Comparison of ENCODE assay signal across 1 cellular context in the genomic region with DNA sequence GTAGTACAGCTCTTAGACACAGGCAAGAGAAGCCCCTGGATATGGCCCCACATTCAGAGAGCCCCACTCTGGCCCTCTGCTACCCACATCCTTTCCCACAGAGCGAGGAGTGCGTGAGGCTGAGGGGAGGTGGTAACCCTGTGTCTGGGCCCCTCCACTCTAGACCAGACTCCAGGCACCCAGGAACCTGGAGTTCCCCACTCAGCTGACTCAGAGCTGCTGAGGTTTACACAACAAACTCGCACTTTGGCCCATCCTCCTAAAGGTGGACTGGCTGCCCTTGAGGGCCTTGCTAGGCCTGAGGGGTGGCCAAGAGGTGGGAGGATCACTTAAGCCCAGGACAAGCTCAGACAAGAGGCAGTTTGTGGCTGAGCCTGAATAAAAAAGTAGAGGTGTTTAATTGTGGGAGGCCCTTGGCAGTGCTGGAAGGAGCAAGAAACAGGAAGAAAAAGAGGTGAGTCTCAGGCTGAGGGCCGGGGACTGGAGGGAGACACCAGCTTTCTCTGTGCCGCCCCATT.
TF ChIP-seq lines count a peak whose summit lies in the region.

No MANE protein-coding gene starts in this region.

TF ChIP-seq in HepG2, 621 proteins besides CTCF, POLR2A, EP300 and RAD21 (continued from another document and continues in another):
- TF ChIP-seq, protein P1, sequence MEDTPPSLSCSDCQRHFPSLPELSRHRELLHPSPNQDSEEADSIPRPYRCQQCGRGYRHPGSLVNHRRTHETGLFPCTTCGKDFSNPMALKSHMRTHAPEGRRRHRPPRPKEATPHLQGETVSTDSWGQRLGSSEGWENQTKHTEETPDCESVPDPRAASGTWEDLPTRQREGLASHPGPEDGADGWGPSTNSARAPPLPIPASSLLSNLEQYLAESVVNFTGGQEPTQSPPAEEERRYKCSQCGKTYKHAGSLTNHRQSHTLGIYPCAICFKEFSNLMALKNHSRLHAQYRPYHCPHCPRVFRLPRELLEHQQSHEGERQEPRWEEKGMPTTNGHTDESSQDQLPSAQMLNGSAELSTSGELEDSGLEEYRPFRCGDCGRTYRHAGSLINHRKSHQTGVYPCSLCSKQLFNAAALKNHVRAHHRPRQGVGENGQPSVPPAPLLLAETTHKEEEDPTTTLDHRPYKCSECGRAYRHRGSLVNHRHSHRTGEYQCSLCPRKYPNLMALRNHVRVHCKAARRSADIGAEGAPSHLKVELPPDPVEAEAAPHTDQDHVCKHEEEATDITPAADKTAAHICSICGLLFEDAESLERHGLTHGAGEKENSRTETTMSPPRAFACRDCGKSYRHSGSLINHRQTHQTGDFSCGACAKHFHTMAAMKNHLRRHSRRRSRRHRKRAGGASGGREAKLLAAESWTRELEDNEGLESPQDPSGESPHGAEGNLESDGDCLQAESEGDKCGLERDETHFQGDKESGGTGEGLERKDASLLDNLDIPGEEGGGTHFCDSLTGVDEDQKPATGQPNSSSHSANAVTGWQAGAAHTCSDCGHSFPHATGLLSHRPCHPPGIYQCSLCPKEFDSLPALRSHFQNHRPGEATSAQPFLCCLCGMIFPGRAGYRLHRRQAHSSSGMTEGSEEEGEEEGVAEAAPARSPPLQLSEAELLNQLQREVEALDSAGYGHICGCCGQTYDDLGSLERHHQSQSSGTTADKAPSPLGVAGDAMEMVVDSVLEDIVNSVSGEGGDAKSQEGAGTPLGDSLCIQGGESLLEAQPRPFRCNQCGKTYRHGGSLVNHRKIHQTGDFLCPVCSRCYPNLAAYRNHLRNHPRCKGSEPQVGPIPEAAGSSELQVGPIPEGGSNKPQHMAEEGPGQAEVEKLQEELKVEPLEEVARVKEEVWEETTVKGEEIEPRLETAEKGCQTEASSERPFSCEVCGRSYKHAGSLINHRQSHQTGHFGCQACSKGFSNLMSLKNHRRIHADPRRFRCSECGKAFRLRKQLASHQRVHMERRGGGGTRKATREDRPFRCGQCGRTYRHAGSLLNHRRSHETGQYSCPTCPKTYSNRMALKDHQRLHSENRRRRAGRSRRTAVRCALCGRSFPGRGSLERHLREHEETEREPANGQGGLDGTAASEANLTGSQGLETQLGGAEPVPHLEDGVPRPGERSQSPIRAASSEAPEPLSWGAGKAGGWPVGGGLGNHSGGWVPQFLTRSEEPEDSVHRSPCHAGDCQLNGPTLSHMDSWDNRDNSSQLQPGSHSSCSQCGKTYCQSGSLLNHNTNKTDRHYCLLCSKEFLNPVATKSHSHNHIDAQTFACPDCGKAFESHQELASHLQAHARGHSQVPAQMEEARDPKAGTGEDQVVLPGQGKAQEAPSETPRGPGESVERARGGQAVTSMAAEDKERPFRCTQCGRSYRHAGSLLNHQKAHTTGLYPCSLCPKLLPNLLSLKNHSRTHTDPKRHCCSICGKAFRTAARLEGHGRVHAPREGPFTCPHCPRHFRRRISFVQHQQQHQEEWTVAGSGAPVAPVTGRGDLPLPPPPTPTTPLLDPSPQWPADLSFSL (CRISPR knock-in tag; IDR thresholded peaks at IDR 0.05): no peak
- TF ChIP-seq ZNF547 (CRISPR knock-in tag; IDR thresholded peaks at IDR 0.05): no peak
- TF ChIP-seq ZNF263 (CRISPR knock-in tag; IDR thresholded peaks at IDR 0.05): no peak
- no peak for TF ChIP-seq HNRNPK (IDR thresholded peaks at IDR 0.05; ENCODE audit: low read depth, low read length, poor library complexity, severe bottlenecking)
- no peak for TF ChIP-seq HMG20B (CRISPR knock-in tag; conservative IDR thresholded peaks at IDR 0.05)
- TF ChIP-seq ZNF737 (CRISPR knock-in tag; IDR thresholded peaks at IDR 0.05; ENCODE audit: borderline replicate concordance): no peak
- no peak for TF ChIP-seq HNRNPH1 (optimal IDR thresholded peaks at IDR 0.05; ENCODE audit: low read depth, low read length)
- no peak for TF ChIP-seq ATF7 (IDR thresholded peaks at IDR 0.05)
- TF ChIP-seq ATF7 (CRISPR knock-in tag; IDR thresholded peaks at IDR 0.05): no peak
- TF ChIP-seq CEBPG (CRISPR knock-in tag; IDR thresholded peaks at IDR 0.05): peak; percentile 77
- TF ChIP-seq SETDB1 (CRISPR knock-in tag; IDR thresholded peaks at IDR 0.05; ENCODE audit: borderline replicate concordance): no peak
- TF ChIP-seq ZNF264 (CRISPR knock-in tag; IDR thresholded peaks at IDR 0.05): 0 out of 2 replicates have a peak, but pooled peaks have one; percentile 44
- no peak for TF ChIP-seq HOXA9 (CRISPR knock-in tag; IDR thresholded peaks at IDR 0.05; ENCODE audit: borderline replicate concordance)
- no peak for TF ChIP-seq RFX3 (CRISPR knock-in tag; IDR thresholded peaks at IDR 0.05)
- no peak for TF ChIP-seq ZNF44 (CRISPR knock-in tag; IDR thresholded peaks at IDR 0.05)
- TF ChIP-seq, protein P2, sequence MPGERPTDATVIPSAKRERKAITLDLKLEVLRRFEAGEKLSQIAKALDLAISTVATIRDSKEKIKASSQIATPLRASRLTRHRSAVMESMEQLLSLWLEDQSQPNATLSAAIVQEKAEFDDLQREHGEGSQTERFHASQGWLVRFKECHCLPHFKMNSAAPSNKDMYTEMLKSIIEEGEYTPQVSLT (CRISPR knock-in tag; IDR thresholded peaks at IDR 0.05; ENCODE audit: borderline replicate concordance, low read depth): no peak
- TF ChIP-seq, protein P3, sequence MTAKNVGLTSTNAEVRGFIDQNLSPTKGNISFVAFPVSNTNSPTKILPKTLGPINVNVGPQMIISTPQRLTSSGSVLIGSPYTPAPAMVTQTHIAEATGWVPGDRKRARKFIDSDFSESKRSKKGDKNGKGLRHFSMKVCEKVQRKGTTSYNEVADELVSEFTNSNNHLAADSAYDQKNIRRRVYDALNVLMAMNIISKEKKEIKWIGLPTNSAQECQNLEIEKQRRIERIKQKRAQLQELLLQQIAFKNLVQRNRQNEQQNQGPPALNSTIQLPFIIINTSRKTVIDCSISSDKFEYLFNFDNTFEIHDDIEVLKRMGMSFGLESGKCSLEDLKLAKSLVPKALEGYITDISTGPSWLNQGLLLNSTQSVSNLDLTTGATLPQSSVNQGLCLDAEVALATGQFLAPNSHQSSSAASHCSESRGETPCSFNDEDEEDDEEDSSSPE (CRISPR knock-in tag; IDR thresholded peaks at IDR 0.05): no peak
- no peak for TF ChIP-seq ZNF30 (CRISPR knock-in tag; IDR thresholded peaks at IDR 0.05)
- TF ChIP-seq, protein P4, sequence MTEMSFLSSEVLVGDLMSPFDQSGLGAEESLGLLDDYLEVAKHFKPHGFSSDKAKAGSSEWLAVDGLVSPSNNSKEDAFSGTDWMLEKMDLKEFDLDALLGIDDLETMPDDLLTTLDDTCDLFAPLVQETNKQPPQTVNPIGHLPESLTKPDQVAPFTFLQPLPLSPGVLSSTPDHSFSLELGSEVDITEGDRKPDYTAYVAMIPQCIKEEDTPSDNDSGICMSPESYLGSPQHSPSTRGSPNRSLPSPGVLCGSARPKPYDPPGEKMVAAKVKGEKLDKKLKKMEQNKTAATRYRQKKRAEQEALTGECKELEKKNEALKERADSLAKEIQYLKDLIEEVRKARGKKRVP (CRISPR knock-in tag; IDR thresholded peaks at IDR 0.05): peak in 1 of 2 experiments; percentile 37; a peak in 1 of 4 replicates
- no peak for TF ChIP-seq PCBP1 (IDR thresholded peaks at IDR 0.05; ENCODE audit: borderline replicate concordance, low read depth, low read length)
- TF ChIP-seq IRF2 (CRISPR knock-in tag; IDR thresholded peaks at IDR 0.05): 0 out of 2 replicates have a peak, but pooled peaks have one; percentile 39
- no peak for TF ChIP-seq PCBP2 (optimal IDR thresholded peaks at IDR 0.05; ENCODE audit: low read depth, low read length, poor library complexity, severe bottlenecking)
- TF ChIP-seq, protein P5, sequence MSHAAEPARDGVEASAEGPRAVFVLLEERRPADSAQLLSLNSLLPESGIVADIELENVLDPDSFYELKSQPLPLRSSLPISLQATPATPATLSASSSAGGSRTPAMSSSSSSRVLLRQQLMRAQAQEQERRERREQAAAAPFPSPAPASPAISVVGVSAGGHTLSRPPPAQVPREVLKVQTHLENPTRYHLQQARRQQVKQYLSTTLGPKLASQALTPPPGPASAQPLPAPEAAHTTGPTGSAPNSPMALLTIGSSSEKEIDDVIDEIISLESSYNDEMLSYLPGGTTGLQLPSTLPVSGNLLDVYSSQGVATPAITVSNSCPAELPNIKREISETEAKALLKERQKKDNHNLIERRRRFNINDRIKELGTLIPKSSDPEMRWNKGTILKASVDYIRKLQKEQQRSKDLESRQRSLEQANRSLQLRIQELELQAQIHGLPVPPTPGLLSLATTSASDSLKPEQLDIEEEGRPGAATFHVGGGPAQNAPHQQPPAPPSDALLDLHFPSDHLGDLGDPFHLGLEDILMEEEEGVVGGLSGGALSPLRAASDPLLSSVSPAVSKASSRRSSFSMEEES (CRISPR knock-in tag; IDR thresholded peaks at IDR 0.05): 0 out of 2 replicates have a peak, but pooled peaks have one; percentile 44
- TF ChIP-seq, protein P6, sequence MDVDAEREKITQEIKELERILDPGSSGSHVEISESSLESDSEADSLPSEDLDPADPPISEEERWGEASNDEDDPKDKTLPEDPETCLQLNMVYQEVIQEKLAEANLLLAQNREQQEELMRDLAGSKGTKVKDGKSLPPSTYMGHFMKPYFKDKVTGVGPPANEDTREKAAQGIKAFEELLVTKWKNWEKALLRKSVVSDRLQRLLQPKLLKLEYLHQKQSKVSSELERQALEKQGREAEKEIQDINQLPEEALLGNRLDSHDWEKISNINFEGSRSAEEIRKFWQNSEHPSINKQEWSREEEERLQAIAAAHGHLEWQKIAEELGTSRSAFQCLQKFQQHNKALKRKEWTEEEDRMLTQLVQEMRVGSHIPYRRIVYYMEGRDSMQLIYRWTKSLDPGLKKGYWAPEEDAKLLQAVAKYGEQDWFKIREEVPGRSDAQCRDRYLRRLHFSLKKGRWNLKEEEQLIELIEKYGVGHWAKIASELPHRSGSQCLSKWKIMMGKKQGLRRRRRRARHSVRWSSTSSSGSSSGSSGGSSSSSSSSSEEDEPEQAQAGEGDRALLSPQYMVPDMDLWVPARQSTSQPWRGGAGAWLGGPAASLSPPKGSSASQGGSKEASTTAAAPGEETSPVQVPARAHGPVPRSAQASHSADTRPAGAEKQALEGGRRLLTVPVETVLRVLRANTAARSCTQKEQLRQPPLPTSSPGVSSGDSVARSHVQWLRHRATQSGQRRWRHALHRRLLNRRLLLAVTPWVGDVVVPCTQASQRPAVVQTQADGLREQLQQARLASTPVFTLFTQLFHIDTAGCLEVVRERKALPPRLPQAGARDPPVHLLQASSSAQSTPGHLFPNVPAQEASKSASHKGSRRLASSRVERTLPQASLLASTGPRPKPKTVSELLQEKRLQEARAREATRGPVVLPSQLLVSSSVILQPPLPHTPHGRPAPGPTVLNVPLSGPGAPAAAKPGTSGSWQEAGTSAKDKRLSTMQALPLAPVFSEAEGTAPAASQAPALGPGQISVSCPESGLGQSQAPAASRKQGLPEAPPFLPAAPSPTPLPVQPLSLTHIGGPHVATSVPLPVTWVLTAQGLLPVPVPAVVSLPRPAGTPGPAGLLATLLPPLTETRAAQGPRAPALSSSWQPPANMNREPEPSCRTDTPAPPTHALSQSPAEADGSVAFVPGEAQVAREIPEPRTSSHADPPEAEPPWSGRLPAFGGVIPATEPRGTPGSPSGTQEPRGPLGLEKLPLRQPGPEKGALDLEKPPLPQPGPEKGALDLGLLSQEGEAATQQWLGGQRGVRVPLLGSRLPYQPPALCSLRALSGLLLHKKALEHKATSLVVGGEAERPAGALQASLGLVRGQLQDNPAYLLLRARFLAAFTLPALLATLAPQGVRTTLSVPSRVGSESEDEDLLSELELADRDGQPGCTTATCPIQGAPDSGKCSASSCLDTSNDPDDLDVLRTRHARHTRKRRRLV (CRISPR knock-in tag; IDR thresholded peaks at IDR 0.05): no peak
- TF ChIP-seq TCF7L2 (IDR thresholded peaks at IDR 0.05; ENCODE audit: low read depth, low read length): no peak
- TF ChIP-seq ZNF431 (CRISPR knock-in tag; IDR thresholded peaks at IDR 0.05; ENCODE audit: borderline replicate concordance, low read depth): no peak
- no peak for TF ChIP-seq RAD51 (IDR thresholded peaks at IDR 0.05; ENCODE audit: borderline replicate concordance)
- peak; percentile 27; the same call in 1 of the 2 replicates for TF ChIP-seq POLR2G (IDR thresholded peaks at IDR 0.05; ENCODE audit: low read depth, low read length)
- peak; percentile 83 for TF ChIP-seq HIVEP1 (CRISPR knock-in tag; IDR thresholded peaks at IDR 0.05)
- TF ChIP-seq ZNF709 (CRISPR knock-in tag; IDR thresholded peaks at IDR 0.05): no peak
- TF ChIP-seq RFXANK (CRISPR knock-in tag; IDR thresholded peaks at IDR 0.05): no peak
- no peak for TF ChIP-seq HDAC6 (IDR thresholded peaks at IDR 0.05; ENCODE audit: low read depth, low read length)
- no peak for TF ChIP-seq ZBTB1 (CRISPR knock-in tag; IDR thresholded peaks at IDR 0.05; ENCODE audit: borderline replicate concordance)
- TF ChIP-seq, protein P7, sequence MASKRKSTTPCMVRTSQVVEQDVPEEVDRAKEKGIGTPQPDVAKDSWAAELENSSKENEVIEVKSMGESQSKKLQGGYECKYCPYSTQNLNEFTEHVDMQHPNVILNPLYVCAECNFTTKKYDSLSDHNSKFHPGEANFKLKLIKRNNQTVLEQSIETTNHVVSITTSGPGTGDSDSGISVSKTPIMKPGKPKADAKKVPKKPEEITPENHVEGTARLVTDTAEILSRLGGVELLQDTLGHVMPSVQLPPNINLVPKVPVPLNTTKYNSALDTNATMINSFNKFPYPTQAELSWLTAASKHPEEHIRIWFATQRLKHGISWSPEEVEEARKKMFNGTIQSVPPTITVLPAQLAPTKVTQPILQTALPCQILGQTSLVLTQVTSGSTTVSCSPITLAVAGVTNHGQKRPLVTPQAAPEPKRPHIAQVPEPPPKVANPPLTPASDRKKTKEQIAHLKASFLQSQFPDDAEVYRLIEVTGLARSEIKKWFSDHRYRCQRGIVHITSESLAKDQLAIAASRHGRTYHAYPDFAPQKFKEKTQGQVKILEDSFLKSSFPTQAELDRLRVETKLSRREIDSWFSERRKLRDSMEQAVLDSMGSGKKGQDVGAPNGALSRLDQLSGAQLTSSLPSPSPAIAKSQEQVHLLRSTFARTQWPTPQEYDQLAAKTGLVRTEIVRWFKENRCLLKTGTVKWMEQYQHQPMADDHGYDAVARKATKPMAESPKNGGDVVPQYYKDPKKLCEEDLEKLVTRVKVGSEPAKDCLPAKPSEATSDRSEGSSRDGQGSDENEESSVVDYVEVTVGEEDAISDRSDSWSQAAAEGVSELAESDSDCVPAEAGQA (IDR thresholded peaks at IDR 0.05; ENCODE audit: low read depth): no peak
- TF ChIP-seq, protein P7 (CRISPR knock-in tag; IDR thresholded peaks at IDR 0.05; ENCODE audit: borderline replicate concordance): 0 out of 2 replicates have a peak, but pooled peaks have one; percentile 41
- no peak for TF ChIP-seq POLR2AphosphoS5 (IDR thresholded peaks at IDR 0.05; ENCODE audit: low read depth, low read length)
